In the genomic region with DNA sequence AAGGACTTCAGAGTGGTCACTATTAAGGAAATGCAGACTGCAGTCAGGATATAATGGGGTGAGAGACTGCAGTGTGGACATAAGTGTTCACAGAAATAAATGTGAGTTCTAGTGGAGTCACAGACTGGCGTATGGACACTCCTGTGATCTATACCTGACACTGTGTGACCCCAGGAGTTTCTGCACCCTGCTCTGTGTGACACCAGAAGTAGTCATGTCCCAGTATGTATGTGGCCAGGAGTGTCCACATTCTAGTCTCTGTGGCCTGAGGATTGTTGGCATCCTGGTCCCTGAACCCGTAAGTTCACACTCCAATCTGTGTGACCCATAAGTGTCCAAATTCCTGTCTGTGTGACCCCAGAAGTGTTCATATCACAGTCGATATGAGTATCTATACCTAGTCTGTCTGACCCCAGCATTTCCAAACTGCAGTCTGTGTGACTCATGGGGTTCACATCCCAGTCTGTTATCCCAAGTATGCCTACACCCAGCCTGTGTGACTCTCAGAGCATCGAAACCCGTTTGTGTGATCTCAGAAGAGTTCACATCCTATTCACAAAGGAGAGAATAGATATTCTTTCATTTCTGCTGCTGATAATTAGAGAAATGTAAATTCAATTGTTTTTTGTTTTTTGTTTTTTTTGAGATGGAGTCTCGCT, we compare ENCODE assay signal across 24 cellular contexts. TPM values are rescaled to one million over a fixed set of nuclear protein-coding genes. Genes with fewer than 3 reads are reported as not detected.
DNase-seq lines count a peak whose midpoint lies in the region.
"Had no signal": no experiment of that assay in that cellular context is flagged by ENCODE, and none has a peak within 500 bp of the region (broad histone marks: within the 10 kb centered on the region; RNA-seq: fewer than 3 reads in every experiment).

No MANE protein-coding gene starts in this region.

- no peaks in the 10 kb centered on the region for H3K27me3 Mint-ChIP-seq in activated T-helper 1 cell treated with anti-CD3 and anti-CD28 coated beads, Interleukin-12 subunit alpha, Interleukin-12 subunit beta, Interleukin-2, Interleukin-4 antibody, amounts not matched to agents 30 ng/mL and 10 ng/mL and 1 ng/mL, durations not matched to agents 14 hours and 24 hours and 36 hours (ENCODE audit: insufficient read depth)

- no peaks in the 10 kb centered on the region for H3K36me3 Mint-ChIP-seq in activated T-helper 1 cell treated with anti-CD3 and anti-CD28 coated beads, Interleukin-12 subunit alpha, Interleukin-12 subunit beta, Interleukin-2, Interleukin-4 antibody, amounts not matched to agents 30 ng/mL and 10 ng/mL and 1 ng/mL, durations not matched to agents 14 hours and 24 hours and 36 hours (ENCODE audit: low read depth)
- H3K36me3 Mint-ChIP-seq: CD4-positive, alpha-beta memory T cell; IgD-negative memory B cell; T-cell had no signal

- H3K27ac Mint-ChIP-seq in activated T-helper 1 cell treated with anti-CD3 and anti-CD28 coated beads, Interleukin-12 subunit alpha, Interleukin-12 subunit beta, Interleukin-2, Interleukin-4 antibody, amounts not matched to agents 30 ng/mL and 10 ng/mL and 1 ng/mL, durations not matched to agents 14 hours and 24 hours and 36 hours, result no peak overlapping the region
- H3K27ac Mint-ChIP-seq: CD4-positive, alpha-beta memory T cell; GM23338; IgD-negative memory B cell; T-cell had no signal

- H3K4me1 Mint-ChIP-seq in activated T-helper 1 cell treated with anti-CD3 and anti-CD28 coated beads, Interleukin-12 subunit alpha, Interleukin-12 subunit beta, Interleukin-2, Interleukin-4 antibody, amounts not matched to agents 30 ng/mL and 10 ng/mL and 1 ng/mL, durations not matched to agents 14 hours and 24 hours and 36 hours (ENCODE audit: low read depth), result no peaks in the 10 kb centered on the region
- H3K4me1 Mint-ChIP-seq: T-cell had no signal

- no peaks in the 10 kb centered on the region for H3K9me3 Mint-ChIP-seq in activated T-helper 1 cell treated with anti-CD3 and anti-CD28 coated beads, Interleukin-12 subunit alpha, Interleukin-12 subunit beta, Interleukin-2, Interleukin-4 antibody, amounts not matched to agents 30 ng/mL and 10 ng/mL and 1 ng/mL, durations not matched to agents 14 hours and 24 hours and 36 hours
- H3K9me3 Mint-ChIP-seq: CD4-positive, alpha-beta memory T cell; GM23338; IgD-negative memory B cell; T-cell had no signal

- no peak overlapping the region for H3K4me3 Mint-ChIP-seq in activated T-helper 1 cell treated with anti-CD3 and anti-CD28 coated beads, Interleukin-12 subunit alpha, Interleukin-12 subunit beta, Interleukin-2, Interleukin-4 antibody, amounts not matched to agents 30 ng/mL and 10 ng/mL and 1 ng/mL, durations not matched to agents 14 hours and 24 hours and 36 hours
- H3K4me3 Mint-ChIP-seq: CD4-positive, alpha-beta memory T cell; GM23338; IgD-negative memory B cell; T-cell had no signal

- intact Hi-C loops in activated T-helper 1 cell treated with anti-CD3 and anti-CD28 coated beads, Interleukin-12 subunit alpha, Interleukin-12 subunit beta, Interleukin-2, Interleukin-4 antibody, amounts not matched to agents 30 ng/mL and 10 ng/mL and 1 ng/mL, durations not matched to agents 14 hours and 24 hours and 36 hours (cut with micrococcal nuclease), result no loop called here

- DNase-seq in AG08396 (ENCODE audit: low spot score), result peak; percentile 36
- peak; percentile 14 for DNase-seq in EL
- DNase-seq in LHCN-M2 (ENCODE audit: low read depth), result peak; percentile 15
- DNase-seq in hepatic stellate cell (ENCODE audit: low spot score), result peak; percentile 40
- DNase-seq in activated T-helper 1 cell treated with anti-CD3 and anti-CD28 coated beads, Interleukin-12 subunit alpha, Interleukin-12 subunit beta, Interleukin-2, Interleukin-4 antibody, amounts not matched to agents 30 ng/mL and 10 ng/mL and 1 ng/mL, durations not matched to agents 14 hours and 24 hours and 36 hours (ENCODE audit: low spot score), result no peak
- no peak for DNase-seq in activated CD8-positive, alpha-beta memory T cell treated with anti-CD3 and anti-CD28 coated beads, Interleukin-2, amount 50 U/mL, for 48 hours
- no peak for DNase-seq in NCI-H146 treated with DMSO at 0.1 percent for 48 hours (lab: John Stamatoyannopoulos, UW; ENCODE audit: unreplicated experiment)
- DNase-seq in NCI-H2081 (lab: John Stamatoyannopoulos, UW), result no peak
- DNase-seq: C1 segment of cervical spinal cord; CD4-positive, alpha-beta memory T cell; COR-L47; DMS53; NCI-H1092 treated with DMSO at 0.1 percent for 48 hours; NCI-H1436 treated with DMSO at 0.1 percent for 48 hours; NCI-H1930; NCI-H446; NCI-H524 treated with DMSO at 0.1 percent for 48 hours; NCI-H82; NK-92 treated with Interleukin-12 subunit alpha and Interleukin-12 subunit beta, amount 100 ng/mL, for 24 hours; PC-3; SJCRH30; T-cell had no signal

RNA-seq across cellular contexts. Expression of gene WDR13, which starts 16.3 kb away (rescaled TPM):
- 131 and 133 TPM in 2 replicates for total RNA-seq in LHCN-M2 (2014; rRNA removed)
- 161 TPM for polyA plus RNA-seq in LHCN-M2 (2012)
- 36.3 and 36.5 TPM in 2 replicates for total RNA-seq in activated T-helper 1 cell treated with anti-CD3 and anti-CD28 coated beads, Interleukin-12 subunit alpha, Interleukin-12 subunit beta, Interleukin-2, Interleukin-4 antibody, amounts not matched to agents 30 ng/mL and 10 ng/mL and 1 ng/mL, durations not matched to agents 14 hours and 24 hours and 36 hours

RNA-seq across cellular contexts. Expression of gene RBM3, which starts 39.3 kb away (rescaled TPM):
- 162 and 170 TPM in 2 replicates for total RNA-seq in LHCN-M2 (2014; rRNA removed)
- 368 TPM for polyA plus RNA-seq in LHCN-M2 (2012)
- total RNA-seq in activated T-helper 1 cell treated with anti-CD3 and anti-CD28 coated beads, Interleukin-12 subunit alpha, Interleukin-12 subunit beta, Interleukin-2, Interleukin-4 antibody, amounts not matched to agents 30 ng/mL and 10 ng/mL and 1 ng/mL, durations not matched to agents 14 hours and 24 hours and 36 hours, result 318 and 338 TPM in 2 replicates

Comparison
In these comparisons a context has a peak if more than half of its experiments do, and no peak if none do; other contexts are left out.
1. DNase-seq: peak in AG08396 (single experiment), EL (single experiment), LHCN-M2 (single experiment) and hepatic stellate cell (single experiment); none in activated T-helper 1 cell treated with anti-CD3 and anti-CD28 coated beads, Interleukin-12 subunit alpha, Interleukin-12 subunit beta, Interleukin-2, Interleukin-4 antibody, amounts not matched to agents 30 ng/mL and 10 ng/mL and 1 ng/mL, durations not matched to agents 14 hours and 24 hours and 36 hours (single experiment), activated CD8-positive, alpha-beta memory T cell treated with anti-CD3 and anti-CD28 coated beads, Interleukin-2, amount 50 U/mL, for 48 hours (single experiment), NCI-H146 treated with DMSO at 0.1 percent for 48 hours (single experiment) and NCI-H2081 (0 of 2).